Comparison of ENCODE assay signal across 16 cellular contexts in the genomic region with DNA sequence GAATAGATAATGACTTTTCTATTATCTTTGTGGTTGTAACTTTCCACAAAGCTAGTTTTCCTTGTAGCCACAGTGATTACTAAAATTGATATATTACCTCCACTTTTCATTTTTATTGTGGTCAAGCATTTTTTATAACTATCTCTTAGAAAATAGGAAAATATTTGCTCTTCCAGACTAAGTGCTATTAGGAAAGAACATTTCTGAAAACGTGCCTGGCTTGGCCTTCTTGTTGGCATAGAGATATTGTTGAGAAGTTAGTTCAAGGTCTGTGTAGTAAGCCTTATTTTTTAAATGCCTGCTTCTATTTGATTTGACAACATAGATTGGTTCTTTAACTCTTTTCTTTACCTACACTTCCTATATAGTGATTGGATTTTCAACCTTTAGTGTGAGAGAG.
A peak's percentile ranks its signal among the peaks of the same experiment; 100 is the strongest.
DNase-seq lines count a peak whose midpoint lies in the region; ATAC-seq and TF ChIP-seq lines count a peak whose summit lies in the region.
"Had no signal": no experiment of that assay in that cellular context is flagged by ENCODE, and none has a peak within 500 bp of the region (broad histone marks: within the 10 kb centered on the region; RNA-seq: fewer than 3 reads in every experiment).

No MANE protein-coding gene starts in this region.

- no peak overlapping the region for H3K56ac ChIP-seq in H9 (ENCODE audit: insufficient read length, low read depth, low read length)

- no peak overlapping the region for H2AFZ ChIP-seq in H9 (ENCODE audit: low read length)
- H2AFZ ChIP-seq: PC-9 had no signal

- no peaks in the 10 kb centered on the region for H3K79me1 ChIP-seq in H9 (ENCODE audit: insufficient read depth, low read depth, low read length, poor library complexity, severe bottlenecking)

- H2BK20ac ChIP-seq in H9 (ENCODE audit: low read depth, low read length, poor library complexity, severe bottlenecking), result no peak overlapping the region

- H3K27me3 ChIP-seq in right lobe of liver (no peaks in the 10 kb centered on the region), H9 (ENCODE audit: insufficient read depth, low read length) (no peaks in the 10 kb centered on the region)

- H3K36me3 Mint-ChIP-seq in activated T-cell treated with anti-CD3 and anti-CD28 coated beads, Interleukin-2, amount 50 U/mL, for 72 hours (ENCODE audit: insufficient read depth in 2 of 2), result peaks cover 9 to 15% of the 10 kb centered on the region in 2 donors
- H3K36me3 Mint-ChIP-seq in activated naive CD8-positive, alpha-beta T cell, result peaks cover 25% of the 10 kb centered on the region
- H3K36me3 Mint-ChIP-seq in H9 (ENCODE audit: insufficient read depth in 1 of 3, low read depth in 3 of 3), result no peaks in the 10 kb centered on the region

- H4K8ac ChIP-seq in H9 (replicated peaks; ENCODE audit: insufficient read length, low read depth, low read length), result no peak overlapping the region

- H2AK5ac ChIP-seq in H9 (ENCODE audit: insufficient read length, low read length), result no peak overlapping the region

- H3K23me2 ChIP-seq in H9 (ENCODE audit: insufficient read length, low read depth, low read length, poor library complexity, severe bottlenecking), result no peaks in the 10 kb centered on the region

- H3K36me3 ChIP-seq in right lobe of liver, result peaks cover 0 to 2% (median 0%) of the 10 kb centered on the region in 4 donors

- no peaks in the 10 kb centered on the region for H4K20me1 ChIP-seq in H9 (ENCODE audit: control insufficient read depth, insufficient read depth, insufficient read length)

- no peak overlapping the region for H3T11ph ChIP-seq in H9 (ENCODE audit: low read length)

- H3K4me1 Mint-ChIP-seq in activated T-cell treated with anti-CD3 and anti-CD28 coated beads, Interleukin-2, amount 50 U/mL, for 72 hours (ENCODE audit: low read depth), result peaks cover 63% of the 10 kb centered on the region
- peaks cover 53% of the 10 kb centered on the region for H3K4me1 Mint-ChIP-seq in activated naive CD8-positive, alpha-beta T cell (ENCODE audit: low read depth)
- peaks cover 2 to 3% of the 10 kb centered on the region in 2 experiments; a peak in 2 of 4 replicates for H3K4me1 Mint-ChIP-seq in H9

- H2BK15ac ChIP-seq in H9 (ENCODE audit: low read depth, low read length), result no peak overlapping the region

- H3K18ac ChIP-seq in H9 (ENCODE audit: insufficient read length, low read depth, low read length), result no peak overlapping the region

- no peak overlapping the region for H4K5ac ChIP-seq in H9 (ENCODE audit: insufficient read length, low read depth, low read length)

- no peak overlapping the region for H2BK12ac ChIP-seq in H9 (ENCODE audit: insufficient read length, low read depth, low read length)

- no peak overlapping the region for H3K14ac ChIP-seq in H9 (ENCODE audit: insufficient read depth, low read length)

- no peak overlapping the region for H3K4ac ChIP-seq in H9 (ENCODE audit: low read depth, low read length)

- WGBS in right lobe of liver (ENCODE audit: insufficient coverage, low coverage, low lambda C conversion rate, missing lambda C conversion rate), result 14% methylated on average over 1 of the region's 1 CpG
- no CpG with 5 or more reads among the region's 1 CpG for WGBS in H9 (ENCODE audit: extremely low coverage, insufficient read length, low lambda C conversion rate)

- TF ChIP-seq CTCF in right lobe of liver (IDR thresholded peaks at IDR 0.05) (no peak), H9 (conservative IDR thresholded peaks at IDR 0.05) (no peak)

- no peak overlapping the region for H4K91ac ChIP-seq in H9 (ENCODE audit: insufficient read length, low read depth, low read length)

- H3K27ac ChIP-seq in right lobe of liver, result peak overlapping the region; percentile 46 to 77 (median 63)
- no peak overlapping the region for H3K27ac ChIP-seq in H9 (ENCODE audit: insufficient read length, low read depth, low read length)
- H3K27ac ChIP-seq: PC-9 had no signal

- no peak overlapping the region for H3K23ac ChIP-seq in H9 (ENCODE audit: insufficient read length, low read depth, low read length)

- no peak overlapping the region for H3K4me3 Mint-ChIP-seq in activated T-cell treated with anti-CD3 and anti-CD28 coated beads, Interleukin-2, amount 50 U/mL, for 72 hours
- no peak overlapping the region for H3K4me3 Mint-ChIP-seq in activated naive CD8-positive, alpha-beta T cell
- no peak overlapping the region for H3K4me3 Mint-ChIP-seq in H9
- H3K4me3 Mint-ChIP-seq: CD4-positive, alpha-beta memory T cell; HFFc6 had no signal

- H3K9me3 ChIP-seq in right lobe of liver (no peaks in the 10 kb centered on the region), H9 (ENCODE audit: control insufficient read depth, low read depth, low read length) (no peaks in the 10 kb centered on the region)

- H2BK5ac ChIP-seq in H9 (ENCODE audit: insufficient read length, low read length), result no peak overlapping the region

- H3K9ac ChIP-seq in H9 (ENCODE audit: extremely low read depth, insufficient read length, low read length), result no peak overlapping the region

- H3K4me1 ChIP-seq in right lobe of liver (peaks cover 0 to 72% (median 3%) of the 10 kb centered on the region in 4 donors), H9 (ENCODE audit: insufficient read depth, low read length) (no peaks in the 10 kb centered on the region)

- TF ChIP-seq POLR2A in right lobe of liver (IDR thresholded peaks at IDR 0.05), result no peak

- H3K4me2 ChIP-seq in H9 (ENCODE audit: insufficient read depth, insufficient read length, low read length), result no peak overlapping the region
- H3K4me2 ChIP-seq: PC-9 had no signal

- H3K4me3 ChIP-seq in right lobe of liver, result peak overlapping the region in 2 of 3 donors; percentile 6 to 43
- H3K4me3 ChIP-seq: PC-9 had no signal

- no peaks in the 10 kb centered on the region for H3K79me2 ChIP-seq in H9 (ENCODE audit: insufficient read depth, low read length)

- H2BK120ac ChIP-seq in H9 (ENCODE audit: low read depth, low read length, poor library complexity, severe bottlenecking), result no peak overlapping the region

- intact Hi-C loops in right lobe of liver (cut with DNase I), result no loop called here
- intact Hi-C loops in cardiac septum (cut with DNase I), result no loop called here

- DNase-seq in activated T-cell treated with anti-CD3 and anti-CD28 coated beads, Interleukin-2, amount 50 U/mL, for 72 hours, result no peak
- DNase-seq in activated T-cell treated with anti-CD3 and anti-CD28 coated beads for 4 hours (no peak), right lobe of liver (no peak), COR-L47 (lab: John Stamatoyannopoulos, UW) (no peak), cardiac septum (ENCODE audit: low spot score) (no peak), H9 (no peak)
- DNase-seq: ACHN; CD4-positive, alpha-beta memory T cell; GOT3; HFFc6; KBM-7; NCI-H1048; NCI-H1694 treated with DMSO at 0.1 percent for 48 hours; NCI-H69; PC-9 had no signal

- no peaks in the 10 kb centered on the region for H3K27me3 Mint-ChIP-seq in activated T-cell treated with anti-CD3 and anti-CD28 coated beads, Interleukin-2, amount 50 U/mL, for 72 hours (ENCODE audit: low read depth)
- no peaks in the 10 kb centered on the region for H3K27me3 Mint-ChIP-seq in activated naive CD8-positive, alpha-beta T cell
- no peaks in the 10 kb centered on the region for H3K27me3 Mint-ChIP-seq in H9 (ENCODE audit: low read depth)
- H3K27me3 Mint-ChIP-seq: CD4-positive, alpha-beta memory T cell had no signal

- peaks cover 0 to 5% of the 10 kb centered on the region in 2 donors for H3K9me3 Mint-ChIP-seq in activated T-cell treated with anti-CD3 and anti-CD28 coated beads, Interleukin-2, amount 50 U/mL, for 72 hours
- H3K9me3 Mint-ChIP-seq in activated naive CD8-positive, alpha-beta T cell (ENCODE audit: low read depth), result peaks cover 3% of the 10 kb centered on the region
- no peaks in the 10 kb centered on the region for H3K9me3 Mint-ChIP-seq in H9
- H3K9me3 Mint-ChIP-seq: CD4-positive, alpha-beta memory T cell; HFFc6 had no signal

- H3K27ac Mint-ChIP-seq in activated T-cell treated with anti-CD3 and anti-CD28 coated beads, Interleukin-2, amount 50 U/mL, for 72 hours, result peak overlapping the region; percentile 30
- peak overlapping the region; percentile 89 for H3K27ac Mint-ChIP-seq in activated naive CD8-positive, alpha-beta T cell
- no peak overlapping the region for H3K27ac Mint-ChIP-seq in H9
- H3K27ac Mint-ChIP-seq: CD4-positive, alpha-beta memory T cell; HFFc6 had no signal

- no peak for ATAC-seq in activated T-cell treated with anti-CD3 and anti-CD28 coated beads, Interleukin-2, amount 50 U/mL, for 72 hours (replicated peaks in 1 of 2)
- ATAC-seq in right lobe of liver, result peak; percentile 8 to 56 (median 35)

Comparison
In these comparisons a context has a peak if more than half of its experiments do, and no peak if none do; other contexts are left out.
1. ATAC-seq: peak in right lobe of liver (4 of 4); none in activated T-cell treated with anti-CD3 and anti-CD28 coated beads, Interleukin-2, amount 50 U/mL, for 72 hours (0 of 2).
2. H3K27ac Mint-ChIP-seq: peak in activated T-cell treated with anti-CD3 and anti-CD28 coated beads, Interleukin-2, amount 50 U/mL, for 72 hours (single experiment) and activated naive CD8-positive, alpha-beta T cell (single experiment); none in H9 (0 of 3).